ENCODE assay signal across 16 cellular contexts in genomic region chr18:66534110-66534509, GRCh38.
"Had no signal": no experiment of that assay in that cellular context is flagged by ENCODE, and none has a peak within 500 bp of the region (broad histone marks: within the 10 kb centered on the region; RNA-seq: fewer than 3 reads in every experiment).

No MANE protein-coding gene starts in this region.

- H3K9me3 ChIP-seq: gastroesophageal sphincter, lower lobe of right lung, pancreas, tibial artery, uterus had no signal

- ATAC-seq: activated CD4-positive, alpha-beta T cell treated with anti-CD3 and anti-CD28 coated beads for 36 hours; activated naive CD4-positive, alpha-beta T cell treated with anti-CD3 and anti-CD28 coated beads, Interleukin-2, amount 50 U/mL, for 72 hours; gastroesophageal sphincter; left colon; lower lobe of right lung; stimulated activated effector memory CD8-positive, alpha-beta T cell treated with anti-CD3 and anti-CD28 coated beads, Interleukin-12 subunit alpha, Interleukin-12 subunit beta, amount 100 ng/mL, for 72 hours had no signal

- H3K36me3 ChIP-seq: cardiac muscle cell, gastroesophageal sphincter, lower lobe of right lung, pancreas, tibial artery, uterus, WERI-Rb-1 had no signal

- H3K4me3 ChIP-seq: cardiac muscle cell, gastroesophageal sphincter, lower lobe of right lung, pancreas, tibial artery, uterus had no signal

- DNase-seq: activated CD4-positive, alpha-beta memory T cell treated with anti-CD3 and anti-CD28 coated beads for 36 hours; activated CD4-positive, alpha-beta T cell treated with anti-CD3 and anti-CD28 coated beads for 36 hours; activated effector memory CD4-positive, alpha-beta T cell treated with anti-CD3 and anti-CD28 coated beads, Interleukin-2, amount 50 U/mL, for 16 hours; activated T-cell treated with anti-CD3 and anti-CD28 coated beads, Interleukin-2, amount 50 U/mL, for 48 hours; erythroblast; left colon; lower lobe of right lung; nephron progenitor cell; pancreas; tibial artery; uterus; WERI-Rb-1 had no signal

- H3K4me1 ChIP-seq: gastroesophageal sphincter, lower lobe of right lung, pancreas, tibial artery, uterus had no signal

- H3K27ac ChIP-seq: cardiac muscle cell, gastroesophageal sphincter, lower lobe of right lung, pancreas, tibial artery, uterus, WERI-Rb-1 had no signal

- H3K27me3 ChIP-seq: cardiac muscle cell, gastroesophageal sphincter, pancreas, tibial artery, uterus had no signal
